In the genomic region with DNA sequence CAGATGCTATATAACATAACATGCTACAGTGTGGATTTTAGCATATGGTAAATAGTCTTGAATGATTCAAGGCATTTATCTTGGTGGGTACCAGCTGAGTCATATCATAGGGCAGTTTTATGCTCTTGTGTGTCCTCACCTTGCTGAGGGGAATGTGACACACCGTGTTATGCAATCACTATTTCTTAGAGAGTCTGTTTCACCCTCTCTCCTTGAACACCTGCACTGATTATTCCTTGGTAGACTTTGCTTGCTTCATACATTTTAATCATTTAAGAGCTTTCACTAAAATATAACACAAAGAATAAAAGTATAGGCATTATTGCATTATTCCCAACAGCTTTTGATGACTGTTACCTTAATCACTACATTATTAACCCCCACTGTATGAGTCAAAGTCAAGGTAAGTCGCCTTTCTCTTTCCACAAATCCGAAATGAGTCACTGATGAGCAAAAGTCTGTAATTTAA, we compare ENCODE assay signal across 15 cellular contexts.
DNase-seq lines count a peak whose midpoint lies in the region; ATAC-seq and TF ChIP-seq lines count a peak whose summit lies in the region.
"Had no signal": no experiment of that assay in that cellular context is flagged by ENCODE, and none has a peak within 500 bp of the region (broad histone marks: within the 10 kb centered on the region; RNA-seq: fewer than 3 reads in every experiment).

No MANE protein-coding gene starts in this region.

- intact Hi-C loops in colonic mucosa (cut with DNase I), result no loop called here

- H3K4me3 ChIP-seq in RWPE2 (ENCODE audit: severe bottlenecking) (no peak overlapping the region), osteoblast (ENCODE audit: insufficient read depth, low read length) (peak overlapping the region; percentile 8), colonic mucosa (no peak overlapping the region)
- H3K4me3 ChIP-seq: esophagus squamous epithelium had no signal

- H3K27me3 ChIP-seq in RWPE2 (ENCODE audit: insufficient read depth, poor library complexity, severe bottlenecking), result no peaks in the 10 kb centered on the region
- H3K27me3 ChIP-seq in osteoblast (ENCODE audit: insufficient read depth, low read length), result no peaks in the 10 kb centered on the region
- no peaks in the 10 kb centered on the region for H3K27me3 ChIP-seq in colonic mucosa
- H3K27me3 ChIP-seq: BE2C, esophagus squamous epithelium had no signal

- DNase-seq in EL (peak; percentile 31), RWPE2 (ENCODE audit: low spot score) (no peak), epithelial cell of prostate (ENCODE audit: low read depth, low spot score) (peak; percentile 84), osteoblast (ENCODE audit: insufficient read length, low spot score, missing footprints) (no peak), colonic mucosa (no peak), DMS153 (lab: John Stamatoyannopoulos, UW) (no peak), foreskin melanocyte (no peak)
- DNase-seq: activated CD8-positive, alpha-beta T cell treated with anti-CD3 and anti-CD28 coated beads for 36 hours; amniotic stem cell; BE2C; esophagus squamous epithelium; NCI-H1436; NCI-H446 treated with DMSO at 0.1 percent for 48 hours had no signal

- H3K9me3 ChIP-seq in RWPE2 (ENCODE audit: severe bottlenecking), result no peaks in the 10 kb centered on the region
- no peaks in the 10 kb centered on the region for H3K9me3 ChIP-seq in osteoblast (ENCODE audit: low read depth, low read length)
- H3K9me3 ChIP-seq in colonic mucosa, result no peaks in the 10 kb centered on the region
- H3K9me3 ChIP-seq: BE2C, esophagus squamous epithelium had no signal

- no peaks in the 10 kb centered on the region for H3K79me2 ChIP-seq in osteoblast (ENCODE audit: insufficient read depth, low read length)

- H3K4me2 ChIP-seq in osteoblast (ENCODE audit: insufficient read depth, low read length), result peak overlapping the region; percentile 52

- H3K4me1 ChIP-seq in RWPE2 (ENCODE audit: insufficient read depth, poor library complexity, severe bottlenecking), result peaks cover 24% of the 10 kb centered on the region
- H3K4me1 ChIP-seq in osteoblast (ENCODE audit: insufficient read depth, low read length), result peaks cover 28% of the 10 kb centered on the region
- H3K4me1 ChIP-seq in colonic mucosa, result no peaks in the 10 kb centered on the region
- H3K4me1 ChIP-seq: esophagus squamous epithelium had no signal

- H3K9ac ChIP-seq in colonic mucosa (ENCODE audit: low read depth in 2 of 2, low read length in 2 of 2), result no peak overlapping the region

- H2AFZ ChIP-seq in osteoblast (ENCODE audit: low read length), result no peak overlapping the region

- TF ChIP-seq CTCF in RWPE2 (IDR thresholded peaks at IDR 0.05; ENCODE audit: poor library complexity, severe bottlenecking), result no peak
- no peak for TF ChIP-seq CTCF in osteoblast (IDR thresholded peaks at IDR 0.05; ENCODE audit: extremely low read depth, low read depth, low read length)
- no peak for TF ChIP-seq CTCF in colonic mucosa (IDR thresholded peaks at IDR 0.05)

- H4K20me1 ChIP-seq in osteoblast (ENCODE audit: insufficient read depth, low read length), result no peaks in the 10 kb centered on the region

- H3K27ac ChIP-seq in RWPE2 (ENCODE audit: poor library complexity, severe bottlenecking), result peak overlapping the region; percentile 56
- peak overlapping the region; percentile 42 for H3K27ac ChIP-seq in epithelial cell of prostate
- no peak overlapping the region for H3K27ac ChIP-seq in osteoblast (ENCODE audit: low read depth, low read length)
- H3K27ac ChIP-seq in colonic mucosa, result no peak overlapping the region
- H3K27ac ChIP-seq: esophagus squamous epithelium, HL-60 had no signal

- peak; percentile 93 for ATAC-seq in RWPE2 (ENCODE audit: low read depth)
- ATAC-seq in GM18502 (IDR thresholded peaks at IDR 0.05; ENCODE audit: poor library complexity, unreplicated experiment), result no peak
- ATAC-seq: activated CD8-positive, alpha-beta T cell treated with anti-CD3 and anti-CD28 coated beads for 36 hours had no signal

- H3K36me3 ChIP-seq in RWPE2 (ENCODE audit: low read depth) (no peaks in the 10 kb centered on the region), osteoblast (ENCODE audit: insufficient read depth, low read length) (no peaks in the 10 kb centered on the region), colonic mucosa (no peaks in the 10 kb centered on the region)
- H3K36me3 ChIP-seq: BE2C, esophagus squamous epithelium had no signal

Comparison
In these comparisons a context has a peak if more than half of its experiments do, and no peak if none do; other contexts are left out.
1. DNase-seq: peak in EL (single experiment) and epithelial cell of prostate (single experiment); none in RWPE2 (single experiment), osteoblast (single experiment), colonic mucosa (single experiment), DMS153 (single experiment) and foreskin melanocyte (single experiment).
2. H3K27ac ChIP-seq: peak in RWPE2 (single experiment) and epithelial cell of prostate (single experiment); none in osteoblast (single experiment) and colonic mucosa (single experiment).